ENCODE assay signal across 11 cellular contexts in the genomic region with DNA sequence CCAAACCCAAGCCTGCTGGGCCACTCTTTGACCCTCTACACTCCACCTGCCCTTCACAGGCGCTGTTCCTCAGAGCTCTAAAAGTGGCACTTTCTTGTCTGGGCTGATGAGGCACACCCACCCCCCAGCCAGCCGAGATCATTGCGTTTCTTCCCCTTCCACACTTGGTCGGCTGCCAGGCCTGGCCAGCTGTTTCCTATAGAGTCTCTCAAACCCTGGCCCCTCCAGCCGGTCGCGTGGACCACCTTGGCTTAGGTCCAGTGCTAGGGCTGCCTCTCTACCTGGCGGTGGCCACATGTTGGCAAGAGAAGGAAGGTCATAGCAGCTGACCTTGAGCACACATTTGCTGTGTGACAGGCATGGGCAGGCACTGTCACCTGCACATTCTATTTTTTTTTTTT.
DNase-seq lines count a peak whose midpoint lies in the region; ATAC-seq and TF ChIP-seq lines count a peak whose summit lies in the region.
"Had no signal": no experiment of that assay in that cellular context is flagged by ENCODE, and none has a peak within 500 bp of the region (broad histone marks: within the 10 kb centered on the region; RNA-seq: fewer than 3 reads in every experiment).

No MANE protein-coding gene starts in this region.

- no peaks in the 10 kb centered on the region for H3K9me3 Mint-ChIP-seq in activated naive CD4-positive, alpha-beta T cell treated with anti-CD3 and anti-CD28 coated beads, Interleukin-2, amount 10 ng/mL, durations not matched to agents 7 days and 5 days
- H3K9me3 Mint-ChIP-seq: activated naive CD8-positive, alpha-beta T cell treated with anti-CD3 and anti-CD28 coated beads, Interleukin-2, amount 10 ng/mL, durations not matched to agents 7 days and 5 days had no signal

- H3K79me1 ChIP-seq in trophoblast cell (ENCODE audit: low read length) = no peaks in the 10 kb centered on the region

- H3K18ac ChIP-seq in trophoblast cell (ENCODE audit: low read length) = no peak overlapping the region

- no peaks in the 10 kb centered on the region for H3K27me3 ChIP-seq in gastroesophageal sphincter
- H3K27me3 ChIP-seq in trophoblast cell (ENCODE audit: insufficient read depth, low read length) = no peaks in the 10 kb centered on the region

- peak; percentile 69 for DNase-seq in CD1c-positive myeloid dendritic cell (ENCODE audit: extremely low spot score)
- DNase-seq in NCI-H2171 treated with DMSO at 0.1 percent for 48 hours (lab: John Stamatoyannopoulos, UW) = peak; percentile 81
- DNase-seq in trophoblast cell = no peak
- DNase-seq in activated naive CD4-positive, alpha-beta T cell treated with anti-CD3 and anti-CD28 coated beads, Interleukin-2, amount 10 ng/mL, durations not matched to agents 7 days and 5 days = no peak
- no peak for DNase-seq in HuH-7.5 (ENCODE audit: low spot score)
- DNase-seq: activated naive CD8-positive, alpha-beta T cell treated with anti-CD3 and anti-CD28 coated beads, Interleukin-2, amount 10 ng/mL, durations not matched to agents 7 days and 5 days; stimulated activated naive CD4-positive, alpha-beta T cell treated with Interleukin-2 at 50 U/mL for 16 hours; T-helper 9 cell had no signal

- no peak overlapping the region for H3K9ac ChIP-seq in trophoblast cell (ENCODE audit: low read length)

- ATAC-seq in gastroesophageal sphincter = no peak
- ATAC-seq in HG02798 (IDR thresholded peaks at IDR 0.05; ENCODE audit: poor library complexity, unreplicated experiment) = no peak
- no peak for ATAC-seq in GM21528 (IDR thresholded peaks at IDR 0.05; ENCODE audit: low FRiP score, unreplicated experiment)

- H3K27ac ChIP-seq in gastroesophageal sphincter (peak overlapping the region in 3 of 4 donors; percentile 14 to 31 (median 14)), trophoblast cell (ENCODE audit: low read depth, low read length) (no peak overlapping the region)

- H3K79me2 ChIP-seq in trophoblast cell (ENCODE audit: control insufficient read depth, insufficient read depth, low read length, poor library complexity) = no peaks in the 10 kb centered on the region

- WGBS in gastroesophageal sphincter (ENCODE audit: low coverage in 1 of 2), 2 donors = 44% methylated on average over 8 of the region's 8 CpGs; no CpG with 5 or more reads in 1 of the 2 donors
- no CpG with 5 or more reads among the region's 8 CpGs for WGBS in trophoblast cell (ENCODE audit: extremely low coverage, insufficient coverage, insufficient read length)

- no peak overlapping the region for H2BK120ac ChIP-seq in trophoblast cell (ENCODE audit: insufficient read depth, low read length, poor library complexity)

- no peak overlapping the region for H2AK5ac ChIP-seq in trophoblast cell (ENCODE audit: low read length)

- no peak overlapping the region for H2BK5ac ChIP-seq in trophoblast cell (ENCODE audit: low read depth, low read length, poor library complexity)

- H3K4ac ChIP-seq in trophoblast cell (ENCODE audit: low read depth, low read length) = no peak overlapping the region

- TF ChIP-seq POLR2A in gastroesophageal sphincter (IDR thresholded peaks at IDR 0.05) = no peak

- H3K9me3 ChIP-seq in gastroesophageal sphincter (no peaks in the 10 kb centered on the region), trophoblast cell (ENCODE audit: insufficient read depth, low read depth, low read length) (peaks cover 2% of the 10 kb centered on the region)

- H3K4me3 ChIP-seq in gastroesophageal sphincter (no peak overlapping the region), trophoblast cell (ENCODE audit: low read depth, low read length) (peak overlapping the region; percentile 44)

- H4K8ac ChIP-seq in trophoblast cell (ENCODE audit: low read depth, low read length) = no peak overlapping the region

- no peak overlapping the region for H3K4me3 Mint-ChIP-seq in activated naive CD4-positive, alpha-beta T cell treated with anti-CD3 and anti-CD28 coated beads, Interleukin-2, amount 10 ng/mL, durations not matched to agents 7 days and 5 days
- H3K4me3 Mint-ChIP-seq: activated naive CD8-positive, alpha-beta T cell treated with anti-CD3 and anti-CD28 coated beads, Interleukin-2, amount 10 ng/mL, durations not matched to agents 7 days and 5 days had no signal

- no peak overlapping the region for H3K27ac Mint-ChIP-seq in activated naive CD4-positive, alpha-beta T cell treated with anti-CD3 and anti-CD28 coated beads, Interleukin-2, amount 10 ng/mL, durations not matched to agents 7 days and 5 days
- H3K27ac Mint-ChIP-seq: activated naive CD8-positive, alpha-beta T cell treated with anti-CD3 and anti-CD28 coated beads, Interleukin-2, amount 10 ng/mL, durations not matched to agents 7 days and 5 days had no signal

- no peak overlapping the region for H2AFZ ChIP-seq in trophoblast cell (ENCODE audit: insufficient read depth, low read length, poor library complexity)

- no peak overlapping the region for H4K12ac ChIP-seq in trophoblast cell (ENCODE audit: low read depth, low read length)

- H3K4me2 ChIP-seq in trophoblast cell (ENCODE audit: low read length) = no peak overlapping the region

- TF ChIP-seq CTCF in gastroesophageal sphincter (IDR thresholded peaks at IDR 0.05) = no peak

- H3K14ac ChIP-seq in trophoblast cell (ENCODE audit: low read length) = no peak overlapping the region

- H3K36me3 ChIP-seq in gastroesophageal sphincter = peaks cover 0 to 23% of the 10 kb centered on the region in 2 donors
- H3K36me3 ChIP-seq in trophoblast cell (ENCODE audit: control insufficient read depth in 1 of 2, insufficient read depth in 2 of 2, low read length in 2 of 2) = peaks cover 33 to 44% of the 10 kb centered on the region in 2 experiments

- H2BK12ac ChIP-seq in trophoblast cell (ENCODE audit: low read length) = no peak overlapping the region

- H3K36me3 Mint-ChIP-seq in activated naive CD4-positive, alpha-beta T cell treated with anti-CD3 and anti-CD28 coated beads, Interleukin-2, amount 10 ng/mL, durations not matched to agents 7 days and 5 days = peaks cover 28% of the 10 kb centered on the region

- H3K27me3 Mint-ChIP-seq in activated naive CD4-positive, alpha-beta T cell treated with anti-CD3 and anti-CD28 coated beads, Interleukin-2, amount 10 ng/mL, durations not matched to agents 7 days and 5 days = no peaks in the 10 kb centered on the region
- H3K27me3 Mint-ChIP-seq: activated naive CD8-positive, alpha-beta T cell treated with anti-CD3 and anti-CD28 coated beads, Interleukin-2, amount 10 ng/mL, durations not matched to agents 7 days and 5 days had no signal

- TF ChIP-seq EP300 in gastroesophageal sphincter (IDR thresholded peaks at IDR 0.05) = no peak

- CTCF ChIA-PET in activated naive CD4-positive, alpha-beta T cell treated with anti-CD3 and anti-CD28 coated beads, Interleukin-2, amount 10 ng/mL, durations not matched to agents 7 days and 5 days (lab: Charles Lee) = interaction anchor here (0.6 kb wide), 1 partner anchor 76 kb away, joined by 3 read pairs; no protein-coding TSS in a partner anchor

- H3K4me1 ChIP-seq in gastroesophageal sphincter = peaks cover 0 to 35% (median 6%) of the 10 kb centered on the region in 3 donors
- H3K4me1 ChIP-seq in trophoblast cell (ENCODE audit: control insufficient read depth in 1 of 2, insufficient read depth in 2 of 2, low read length in 2 of 2) = no peaks in the 10 kb centered on the region

- no peak overlapping the region for H3K23ac ChIP-seq in trophoblast cell (ENCODE audit: low read length)

- no peak overlapping the region for H4K91ac ChIP-seq in trophoblast cell (ENCODE audit: low read depth, low read length)

- peaks cover 16% of the 10 kb centered on the region for H3K4me1 Mint-ChIP-seq in activated naive CD4-positive, alpha-beta T cell treated with anti-CD3 and anti-CD28 coated beads, Interleukin-2, amount 10 ng/mL, durations not matched to agents 7 days and 5 days

Comparison
In these comparisons a context has a peak if more than half of its experiments do, and no peak if none do; other contexts are left out.
1. DNase-seq: peak in CD1c-positive myeloid dendritic cell (single experiment) and NCI-H2171 treated with DMSO at 0.1 percent for 48 hours (single experiment); none in trophoblast cell (0 of 2), activated naive CD4-positive, alpha-beta T cell treated with anti-CD3 and anti-CD28 coated beads, Interleukin-2, amount 10 ng/mL, durations not matched to agents 7 days and 5 days (single experiment) and HuH-7.5 (single experiment).